Comparison of ENCODE assay signal across 8 cellular contexts in the genomic region with DNA sequence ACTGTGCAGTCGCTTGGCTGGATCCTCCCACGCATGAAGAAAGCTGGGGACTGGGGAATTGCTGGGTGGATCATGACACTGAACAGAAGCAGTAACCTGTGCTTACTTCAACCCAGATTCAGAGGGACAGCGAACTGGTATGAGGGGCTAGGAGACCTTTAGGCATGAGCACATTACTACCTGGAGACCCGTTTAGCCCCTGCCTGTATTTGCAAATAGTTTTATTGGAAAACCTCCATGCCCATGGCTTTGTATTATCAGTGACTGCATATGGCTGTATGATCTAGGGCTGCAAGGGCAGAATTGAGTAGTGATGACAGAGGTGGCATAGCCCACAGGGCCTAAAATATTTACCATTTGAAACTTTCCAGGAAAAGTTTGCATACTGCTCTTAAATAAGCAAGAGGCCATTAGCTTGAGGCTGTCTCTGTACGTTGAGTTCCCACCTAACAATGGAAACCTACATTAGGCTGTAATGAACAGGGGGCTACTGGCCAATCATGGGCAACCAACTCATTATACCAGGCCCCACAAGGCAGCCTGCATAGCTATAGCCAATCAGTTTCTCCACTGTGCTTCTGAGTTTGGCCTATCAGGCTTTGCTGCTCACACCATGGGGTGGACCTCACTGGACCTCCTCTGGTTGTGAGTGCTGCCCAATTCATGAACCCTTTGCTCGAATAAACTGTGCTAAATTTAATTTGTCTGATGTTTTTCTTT. TPM values are rescaled to one million over a fixed set of nuclear protein-coding genes. Genes with fewer than 3 reads are reported as not detected.
DNase-seq lines count a peak whose midpoint lies in the region; ATAC-seq, FAIRE-seq and TF ChIP-seq lines count a peak whose summit lies in the region.

No MANE protein-coding gene starts in this region.

- WGBS in pancreas, 2 donors = 66 to 68% methylated on average over 6 of the region's 6 CpGs
- 64% methylated on average over 6 of the region's 6 CpGs for WGBS in aorta, 2 donors

- peaks cover 2 to 6% (median 2%) of the 10 kb centered on the region in 3 donors for H3K9me3 Mint-ChIP-seq in IgD-negative memory B cell

- no peak overlapping the region for H3K27ac Mint-ChIP-seq in IgD-negative memory B cell

- peaks cover 5 to 16% (median 11%) of the 10 kb centered on the region in 3 donors for H3K4me1 Mint-ChIP-seq in IgD-negative memory B cell

- FAIRE-seq in pancreas (lab: Jason Lieb, UNC) = no peak
- no peak for FAIRE-seq in urothelium cell line (lab: Jason Lieb, UNC)

- intact Hi-C loops in pancreas (cut with DNase I) (no loop called here), aorta (cut with DNase I) (no loop called here)

- H3K27ac ChIP-seq in duodenal mucosa (ENCODE audit: low read depth, low read length) (no peak overlapping the region), pancreas (no peak overlapping the region), aorta (ENCODE audit: low read depth in 1 of 2, low read length in 2 of 2) (no peak overlapping the region)

- peak overlapping the region; percentile 55 to 84 (median 62) for H3K4me3 Mint-ChIP-seq in IgD-negative memory B cell

- DNase-seq in pancreas = no peak
- no peak for DNase-seq in RKO (ENCODE audit: low spot score)
- DNase-seq in urothelium cell line (ENCODE audit: low spot score) = no peak
- no peak for DNase-seq in aorta

- no peak for TF ChIP-seq CTCF in pancreas (IDR thresholded peaks at IDR 0.05)

- H3K9ac ChIP-seq in duodenal mucosa (ENCODE audit: low read depth in 1 of 2, low read length in 2 of 2) = no peak overlapping the region

- H3K36me3 Mint-ChIP-seq in IgD-negative memory B cell = no peaks in the 10 kb centered on the region

- H3K4me3 ChIP-seq in duodenal mucosa (ENCODE audit: low read depth in 1 of 2, low read length in 2 of 2) = peak overlapping the region; percentile 51 to 61
- H3K4me3 ChIP-seq in pancreas = peak overlapping the region in 3 of 4 donors; percentile 10 to 48 (median 35)
- H3K4me3 ChIP-seq in aorta (ENCODE audit: low read length in 2 of 2) = peak overlapping the region in 1 of 2 donors; percentile 44

- H3K27me3 ChIP-seq in duodenal mucosa (ENCODE audit: control insufficient read depth in 1 of 2, insufficient read depth in 2 of 2, low read length in 2 of 2) (peaks cover 14 to 29% of the 10 kb centered on the region in 2 donors), pancreas (peaks cover 0 to 12% (median 5%) of the 10 kb centered on the region in 4 donors), aorta (ENCODE audit: control insufficient read depth in 1 of 2, insufficient read depth in 2 of 2, low read length in 1 of 2) (peaks cover 0 to 2% of the 10 kb centered on the region in 2 donors)

- ATAC-seq in GM18868 (IDR thresholded peaks at IDR 0.05; ENCODE audit: unreplicated experiment) = peak; percentile 28
- no peak for ATAC-seq in pancreas
- no peak for ATAC-seq in HG02973 (IDR thresholded peaks at IDR 0.05; ENCODE audit: unreplicated experiment)
- no peak for ATAC-seq in aorta (ENCODE audit: low FRiP score)

- peaks cover 37% of the 10 kb centered on the region for H3K27me3 Mint-ChIP-seq in IgD-negative memory B cell

- H3K4me1 ChIP-seq in duodenal mucosa (ENCODE audit: control insufficient read depth in 1 of 2, insufficient read depth in 2 of 2, low read length in 2 of 2) (peaks cover 6 to 10% of the 10 kb centered on the region in 2 donors), pancreas (peaks cover 0 to 4% (median 0%) of the 10 kb centered on the region in 3 donors), aorta (ENCODE audit: control insufficient read depth in 1 of 2, insufficient read depth in 2 of 2, low read length in 2 of 2) (no peaks in the 10 kb centered on the region)

- H3K36me3 ChIP-seq in duodenal mucosa (ENCODE audit: control insufficient read depth in 1 of 2, insufficient read depth in 2 of 2, low read length in 2 of 2) = no peaks in the 10 kb centered on the region
- H3K36me3 ChIP-seq in pancreas = no peaks in the 10 kb centered on the region
- no peaks in the 10 kb centered on the region for H3K36me3 ChIP-seq in aorta (ENCODE audit: control insufficient read depth in 1 of 2, insufficient read depth in 2 of 2, low read length in 1 of 2)

- no peaks in the 10 kb centered on the region for H3K9me3 ChIP-seq in duodenal mucosa (ENCODE audit: control insufficient read depth in 1 of 2, low read length in 2 of 2)
- H3K9me3 ChIP-seq in pancreas = no peaks in the 10 kb centered on the region
- H3K9me3 ChIP-seq in aorta (ENCODE audit: control insufficient read depth, low read length) = peaks cover 5% of the 10 kb centered on the region

RNA-seq across cellular contexts. Expression of a gene that starts 0.6 kb away (rescaled TPM):
- polyA plus RNA-seq in IgD-negative memory B cell (not detected), pancreas (under 1 TPM in 1 of 2 donors, not detected in 1; 0.08 TPM), aorta (under 1 TPM in 1 of 2 donors, not detected in 1; 0.10 TPM)
- total RNA-seq in pancreas (under 1 TPM in 3 of 6 donors, not detected in 3; 0.12 to 0.15 (median 0.12) TPM), aorta (1 to 10 TPM; 2.4 to 2.9 TPM)
